In genomic region chr12:95648990-95649791, GRCh38 we compare ENCODE assay signal across 9 cellular contexts.
DNase-seq lines count a peak whose midpoint lies in the region; TF ChIP-seq lines count a peak whose summit lies in the region.
"Had no signal": no experiment of that assay in that cellular context is flagged by ENCODE, and none has a peak within 500 bp of the region (broad histone marks: within the 10 kb centered on the region; RNA-seq: fewer than 3 reads in every experiment).

No MANE protein-coding gene starts in this region.

- peak overlapping the region; percentile 98 for H2BK120ac ChIP-seq in trophoblast cell (ENCODE audit: insufficient read depth, low read length, poor library complexity)

- peaks cover 27% of the 10 kb centered on the region for H3K79me1 ChIP-seq in trophoblast cell (ENCODE audit: low read length)

- H3K4me2 ChIP-seq in trophoblast cell (ENCODE audit: low read length): peak overlapping the region; percentile 17

- H3K9me3 ChIP-seq in trophoblast cell (ENCODE audit: insufficient read depth, low read depth, low read length): no peaks in the 10 kb centered on the region

- peak overlapping the region; percentile 88 for H2BK5ac ChIP-seq in trophoblast cell (ENCODE audit: low read depth, low read length, poor library complexity)

- no peak overlapping the region for H2AK5ac ChIP-seq in trophoblast cell (ENCODE audit: low read length)

- POLR2A ChIA-PET in RWPE1 (lab: Yijun Ruan, JAX; ENCODE audit: low non-redundant PET): no interaction called here

- H3K27ac ChIP-seq in RWPE1 (peak overlapping the region; percentile 91), trophoblast cell (ENCODE audit: low read depth, low read length) (peak overlapping the region; percentile 81)

- H4K91ac ChIP-seq in trophoblast cell (ENCODE audit: low read depth, low read length): no peak overlapping the region

- H3K14ac ChIP-seq in trophoblast cell (ENCODE audit: low read length): no peak overlapping the region

- peaks cover 2% of the 10 kb centered on the region for H3K79me2 ChIP-seq in trophoblast cell (ENCODE audit: control insufficient read depth, insufficient read depth, low read length, poor library complexity)

- H3K9me3 Mint-ChIP-seq in activated CD4-positive, alpha-beta T cell treated with anti-CD3 and anti-CD28 coated beads, Interleukin-2, amount 10 ng/mL, durations not matched to agents 24 days and 14 days: peaks cover 1% of the 10 kb centered on the region

- peaks cover 8 to 24% of the 10 kb centered on the region in 2 experiments for H3K4me1 ChIP-seq in trophoblast cell (ENCODE audit: control insufficient read depth in 1 of 2, insufficient read depth in 2 of 2, low read length in 2 of 2)

- H3K27me3 Mint-ChIP-seq in activated CD4-positive, alpha-beta T cell treated with anti-CD3 and anti-CD28 coated beads, Interleukin-2, amount 10 ng/mL, durations not matched to agents 24 days and 14 days: peaks cover 2% of the 10 kb centered on the region

- H3K18ac ChIP-seq in trophoblast cell (ENCODE audit: low read length): no peak overlapping the region

- no peaks in the 10 kb centered on the region for H3K36me3 ChIP-seq in trophoblast cell (ENCODE audit: control insufficient read depth in 1 of 2, insufficient read depth in 2 of 2, low read length in 2 of 2)

- intact Hi-C loops in activated CD4-positive, alpha-beta T cell treated with anti-CD3 and anti-CD28 coated beads, Interleukin-2, amount 10 ng/mL, durations not matched to agents 24 days and 14 days (cut with micrococcal nuclease): no loop called here

- H3K23ac ChIP-seq in trophoblast cell (ENCODE audit: low read length): no peak overlapping the region

- peak; percentile 80 for DNase-seq in GM04504 (ENCODE audit: low read depth)
- DNase-seq in RWPE1 (ENCODE audit: low spot score): peak; percentile 94
- peak; percentile 14 for DNase-seq in fibroblast of the aortic adventitia (ENCODE audit: low read depth)
- peak; percentile 96 for DNase-seq in trophoblast cell
- DNase-seq in activated CD4-positive, alpha-beta T cell treated with anti-CD3 and anti-CD28 coated beads, Interleukin-2, amount 10 ng/mL, durations not matched to agents 24 days and 14 days: no peak
- DNase-seq in activated CD8-positive, alpha-beta memory T cell treated with anti-CD3 and anti-CD28 coated beads for 24 hours: no peak
- DNase-seq in activated gamma-delta T cell (lab: John Stamatoyannopoulos, UW): no peak
- DNase-seq in NCI-H1694 treated with DMSO at 0.1 percent for 48 hours (lab: John Stamatoyannopoulos, UW): no peak
- DNase-seq: DND-41 had no signal

- no peak overlapping the region for H4K8ac ChIP-seq in trophoblast cell (ENCODE audit: low read depth, low read length)

- H3K4ac ChIP-seq in trophoblast cell (ENCODE audit: low read depth, low read length): no peak overlapping the region

- CTCF ChIA-PET in RWPE1 (lab: Yijun Ruan, JAX): interaction anchor here (0.5 kb wide), 1 partner anchor 161 kb away, joined by 3 read pairs; no protein-coding TSS in a partner anchor

- H3K4me3 Mint-ChIP-seq in activated CD4-positive, alpha-beta T cell treated with anti-CD3 and anti-CD28 coated beads, Interleukin-2, amount 10 ng/mL, durations not matched to agents 24 days and 14 days: no peak overlapping the region

- WGBS in trophoblast cell (ENCODE audit: extremely low coverage, insufficient coverage, insufficient read length): no CpG with 5 or more reads among the region's 9 CpGs

- H3K4me3 ChIP-seq in fibroblast of the aortic adventitia (ENCODE audit: low read depth, low read length) (no peak overlapping the region), trophoblast cell (ENCODE audit: low read depth, low read length) (no peak overlapping the region)

- H3K36me3 Mint-ChIP-seq in activated CD4-positive, alpha-beta T cell treated with anti-CD3 and anti-CD28 coated beads, Interleukin-2, amount 10 ng/mL, durations not matched to agents 24 days and 14 days (ENCODE audit: low read depth): no peaks in the 10 kb centered on the region

- no peak overlapping the region for H2AFZ ChIP-seq in trophoblast cell (ENCODE audit: insufficient read depth, low read length, poor library complexity)

- no peak overlapping the region for H4K12ac ChIP-seq in trophoblast cell (ENCODE audit: low read depth, low read length)

- H3K27me3 ChIP-seq in trophoblast cell (ENCODE audit: insufficient read depth, low read length): no peaks in the 10 kb centered on the region

- TF ChIP-seq CTCF in RWPE1 (conservative IDR thresholded peaks at IDR 0.05; ENCODE audit: low read depth) (no peak), fibroblast of the aortic adventitia (IDR thresholded peaks at IDR 0.05; ENCODE audit: insufficient read depth, low read length) (no peak)

- no peak overlapping the region for H3K9ac ChIP-seq in trophoblast cell (ENCODE audit: low read length)

- H3K27ac Mint-ChIP-seq in activated CD4-positive, alpha-beta T cell treated with anti-CD3 and anti-CD28 coated beads, Interleukin-2, amount 10 ng/mL, durations not matched to agents 24 days and 14 days: no peak overlapping the region

- H3K4me1 Mint-ChIP-seq in activated CD4-positive, alpha-beta T cell treated with anti-CD3 and anti-CD28 coated beads, Interleukin-2, amount 10 ng/mL, durations not matched to agents 24 days and 14 days: no peaks in the 10 kb centered on the region

- no peak overlapping the region for H2BK12ac ChIP-seq in trophoblast cell (ENCODE audit: low read length)

Comparison
In these comparisons a context has a peak if more than half of its experiments do, and no peak if none do; other contexts are left out.
1. DNase-seq: peak in GM04504 (single experiment), RWPE1 (single experiment), fibroblast of the aortic adventitia (single experiment) and trophoblast cell (2 of 2); none in activated CD4-positive, alpha-beta T cell treated with anti-CD3 and anti-CD28 coated beads, Interleukin-2, amount 10 ng/mL, durations not matched to agents 24 days and 14 days (single experiment), activated CD8-positive, alpha-beta memory T cell treated with anti-CD3 and anti-CD28 coated beads for 24 hours (single experiment), activated gamma-delta T cell (single experiment) and NCI-H1694 treated with DMSO at 0.1 percent for 48 hours (single experiment).